8 cellular contexts compared by ENCODE assay signal in genomic region chr9:95510610-95511231, GRCh38. TPM values are rescaled to one million over a fixed set of nuclear protein-coding genes. Genes with fewer than 3 reads are reported as not detected.
DNase-seq lines count a peak whose midpoint lies in the region; ATAC-seq and TF ChIP-seq lines count a peak whose summit lies in the region.

No MANE protein-coding gene starts in this region.

- peak overlapping the region; percentile 99 for H3K4me2 ChIP-seq in SU-DHL-6 (ENCODE audit: low read depth, low read length, poor library complexity, severe bottlenecking)

- H3K4me1 ChIP-seq in adipocyte (ENCODE audit: control insufficient read depth, insufficient read depth, low read length) (peaks cover 21% of the 10 kb centered on the region), ovary (ENCODE audit: insufficient read depth) (no peaks in the 10 kb centered on the region), tibial nerve (peaks cover 0 to 30% (median 10%) of the 10 kb centered on the region in 4 donors)

- peaks cover 55% of the 10 kb centered on the region for H3F3A ChIP-seq in SU-DHL-6 (ENCODE audit: insufficient read depth)

- peak overlapping the region; percentile 98 for H3K4me3 ChIP-seq in SU-DHL-6 (ENCODE audit: insufficient read depth, low read length, poor library complexity, severe bottlenecking)
- peak overlapping the region; percentile 96 for H3K4me3 ChIP-seq in adipocyte (ENCODE audit: low read length)
- H3K4me3 ChIP-seq in ovary, result peak overlapping the region; percentile 72
- H3K4me3 ChIP-seq in tibial nerve, result peak overlapping the region; percentile 60 to 92 (median 86)

- DNase-seq in GM10248 (ENCODE audit: extremely low spot score), result peak; percentile 85
- peak; percentile 91 for DNase-seq in NCI-H1105 (lab: John Stamatoyannopoulos, UW)
- DNase-seq in adipocyte (ENCODE audit: low read depth), result peak; percentile 99
- DNase-seq in Right ventricle myocardium superior, result peak; percentile 93
- DNase-seq in ovary, result peak; percentile 86 to 94 (median 90)
- peak; percentile 82 to 88 for DNase-seq in tibial nerve (ENCODE audit: low spot score in 2 of 2)

- H3K27me3 ChIP-seq in SU-DHL-6 (ENCODE audit: low read length), result no peaks in the 10 kb centered on the region
- peaks cover 7% of the 10 kb centered on the region for H3K27me3 ChIP-seq in adipocyte (replicated peaks; ENCODE audit: control insufficient read depth, insufficient read depth, low read length)
- H3K27me3 ChIP-seq in ovary, result no peaks in the 10 kb centered on the region
- H3K27me3 ChIP-seq in tibial nerve, result no peaks in the 10 kb centered on the region

- TF ChIP-seq POLR2A in ovary (IDR thresholded peaks at IDR 0.05) (peak; percentile 54), tibial nerve (IDR thresholded peaks at IDR 0.05) (peak; percentile 82 to 92)

- 0 to 1% (median 0%) methylated on average over 72 to 78 of the region's 78 CpGs for WGBS in ovary, 3 donors
- WGBS in tibial nerve, 2 donors, result 1% methylated on average over 59 to 75 of the region's 78 CpGs

- CTCF ChIA-PET in GM10248 (lab: Yijun Ruan, JAX), result no interaction called here

- peaks cover 20% of the 10 kb centered on the region for H3K79me2 ChIP-seq in SU-DHL-6 (ENCODE audit: insufficient read depth, low read length)

- H2AFZ ChIP-seq in SU-DHL-6 (ENCODE audit: low read depth, low read length, severe bottlenecking), result peak overlapping the region; percentile 9

- intact Hi-C loops in Right ventricle myocardium superior (cut with DNase I), result loop anchor here (10.0 kb wide), 1 partner anchor 196 kb away; the partner anchor contains the start of gene FANCC
- intact Hi-C loops in ovary (cut with DNase I), result no loop called here

- H3K9me3 ChIP-seq in SU-DHL-6 (ENCODE audit: insufficient read depth, low read length), result no peaks in the 10 kb centered on the region
- H3K9me3 ChIP-seq in adipocyte (ENCODE audit: control insufficient read depth, low read length), result no peaks in the 10 kb centered on the region
- H3K9me3 ChIP-seq in ovary, result no peaks in the 10 kb centered on the region
- no peaks in the 10 kb centered on the region for H3K9me3 ChIP-seq in tibial nerve

- TF ChIP-seq EP300 in ovary (IDR thresholded peaks at IDR 0.05) (no peak), tibial nerve (IDR thresholded peaks at IDR 0.05) (peak in 1 of 2 donors; percentile 64)

- POLR2A ChIA-PET in GM10248 (lab: Yijun Ruan, JAX), result no interaction called here

- H3K27ac ChIP-seq in SU-DHL-6 (ENCODE audit: low read depth, low read length) (peak overlapping the region; percentile 97), ovary (peak overlapping the region; percentile 73 to 86), tibial nerve (peak overlapping the region; percentile 60 to 98 (median 88))

- TF ChIP-seq CTCF in GM10248 (IDR thresholded peaks at IDR 0.05; ENCODE audit: control extremely low read depth, extremely low read depth, low read depth, missing control alignments) (no peak), SU-DHL-6 (IDR thresholded peaks at IDR 0.05; ENCODE audit: insufficient read depth, low read length, poor library complexity, severe bottlenecking) (no peak), ovary (IDR thresholded peaks at IDR 0.05) (no peak), tibial nerve (IDR thresholded peaks at IDR 0.05) (peak in 1 of 5 experiments; percentile 34)

- no peaks in the 10 kb centered on the region for H3K36me3 ChIP-seq in SU-DHL-6 (ENCODE audit: low read length)
- no peaks in the 10 kb centered on the region for H3K36me3 ChIP-seq in adipocyte (ENCODE audit: control insufficient read depth, insufficient read depth, low read length, severe bottlenecking)
- no peaks in the 10 kb centered on the region for H3K36me3 ChIP-seq in ovary
- H3K36me3 ChIP-seq in tibial nerve, result no peaks in the 10 kb centered on the region

- no peaks in the 10 kb centered on the region for H3K9me2 ChIP-seq in SU-DHL-6 (replicated peaks; ENCODE audit: insufficient read depth, low read length)

- no peaks in the 10 kb centered on the region for H4K20me1 ChIP-seq in SU-DHL-6 (ENCODE audit: low read depth, low read length)

- peak; percentile 35 for ATAC-seq in HG02571 (IDR thresholded peaks at IDR 0.05; ENCODE audit: unreplicated experiment)
- ATAC-seq in Right ventricle myocardium superior (ENCODE audit: poor library complexity), result peak; percentile 78

- H3K9ac ChIP-seq in SU-DHL-6 (ENCODE audit: low read length) (peak overlapping the region; percentile 91), adipocyte (ENCODE audit: low read length) (peak overlapping the region; percentile 86)

RNA-seq across cellular contexts. Expression of gene PTCH1, which starts 6.0 kb away (rescaled TPM):
- total RNA-seq in Right ventricle myocardium superior (9.8 TPM), ovary (10 to 100 TPM in 5 of 7 donors, 1 to 10 TPM in 2; 6.4 to 24.3 (median 12.2) TPM), tibial nerve (100 to 1,000 TPM in 1 of 4 donors, 10 to 100 TPM in 3; 39.0 to 173 (median 86.6) TPM)
- 10 to 100 TPM; 13.6 to 17.5 TPM for polyA plus RNA-seq in ovary

Comparison
In these comparisons a context has a peak if more than half of its experiments do, and no peak if none do; other contexts are left out.
1. Peak in every context shown above with its lines: DNase-seq, ATAC-seq, H3K4me3 ChIP-seq and H3K27ac ChIP-seq.